In the genomic region with DNA sequence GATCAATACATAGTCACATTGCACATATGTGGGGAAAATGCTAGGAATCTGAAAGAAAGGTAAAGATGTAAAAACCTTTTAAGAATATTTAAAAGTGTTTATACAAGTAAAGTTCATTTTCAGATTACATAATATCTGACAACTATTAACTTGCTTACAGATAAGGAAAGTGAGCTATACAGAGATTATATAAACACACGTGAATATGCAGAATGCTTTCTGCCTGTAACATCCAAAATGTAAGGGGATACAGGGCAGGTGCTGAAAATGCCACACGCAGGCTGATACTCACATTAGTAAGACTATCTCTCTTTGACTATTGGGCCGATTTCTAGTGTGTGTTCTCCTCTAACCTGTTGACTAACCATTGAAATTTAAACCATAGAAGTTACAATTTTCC, we compare ENCODE assay signal across 23 cellular contexts.
"Had no signal": no experiment of that assay in that cellular context is flagged by ENCODE, and none has a peak within 500 bp of the region (broad histone marks: within the 10 kb centered on the region; RNA-seq: fewer than 3 reads in every experiment).

No MANE protein-coding gene starts in this region.

- H3K4me1 Mint-ChIP-seq: activated naive CD8-positive, alpha-beta T cell treated with anti-CD3 and anti-CD28 coated beads, Interleukin-2, amount 50 U/mL, for 24 hours; brain; neural progenitor cell; stimulated activated naive CD8-positive, alpha-beta T cell treated with anti-CD3 and anti-CD28 coated beads, Interleukin-15, amount 100 ng/mL, for 72 hours had no signal

- H3K27ac Mint-ChIP-seq: activated CD4-positive, alpha-beta memory T cell treated with anti-CD3 and anti-CD28 coated beads for 36 hours; activated naive CD8-positive, alpha-beta T cell treated with anti-CD3 and anti-CD28 coated beads, Interleukin-2, amount 50 U/mL, for 24 hours; activated T-cell treated with anti-CD3 and anti-CD28 coated beads, Interleukin-2, amount 50 U/mL, for 72 hours; brain; naive thymus-derived CD8-positive, alpha-beta T cell; neural progenitor cell; stimulated activated naive CD8-positive, alpha-beta T cell treated with anti-CD3 and anti-CD28 coated beads, Interleukin-15, amount 100 ng/mL, for 72 hours had no signal

- H3K9me3 Mint-ChIP-seq: immature natural killer cell had no signal

- H3K36me3 ChIP-seq: neural progenitor cell, uterus had no signal

- H3K4me3 ChIP-seq: dorsolateral prefrontal cortex, hepatocyte, left lung, neural progenitor cell, tibial nerve, uterus had no signal

- H3K4me1 ChIP-seq: tibial nerve, uterus had no signal

- H3K9me3 ChIP-seq: uterus had no signal

- DNase-seq: activated CD4-positive, alpha-beta memory T cell treated with anti-CD3 and anti-CD28 coated beads for 36 hours; activated CD4-positive, alpha-beta T cell treated with anti-CD3 and anti-CD28 coated beads for 48 hours; activated CD4-positive, CD25-positive, alpha-beta regulatory T cell; activated effector memory CD4-positive, alpha-beta T cell treated with anti-CD3 and anti-CD28 coated beads, Interleukin-2, amount 50 U/mL, for 16 hours; activated naive CD4-positive, alpha-beta T cell treated with anti-CD3 and anti-CD28 coated beads, Interleukin-2, amount 50 U/mL, for 16 hours; activated naive CD8-positive, alpha-beta T cell treated with anti-CD3 and anti-CD28 coated beads, Interleukin-2, amount 50 U/mL, for 24 hours; activated T-cell treated with anti-CD3 and anti-CD28 coated beads, Interleukin-2, amount 50 U/mL, for 72 hours; dorsolateral prefrontal cortex; effector memory CD8-positive, alpha-beta T cell; foreskin melanocyte; glutamatergic neuron; immature natural killer cell; left lung; naive thymus-derived CD8-positive, alpha-beta T cell; right cardiac atrium; stimulated activated CD4-positive, alpha-beta T cell treated with anti-CD3 and anti-CD28 coated beads, Interleukin-1b, Interleukin-23, amount 100 ng/mL, for 48 hours; stimulated activated naive CD8-positive, alpha-beta T cell treated with anti-CD3 and anti-CD28 coated beads, Interleukin-15, amount 100 ng/mL, for 72 hours; uterus had no signal

- ATAC-seq: activated naive CD8-positive, alpha-beta T cell treated with anti-CD3 and anti-CD28 coated beads, Interleukin-2, amount 50 U/mL, for 24 hours; activated T-cell treated with anti-CD3 and anti-CD28 coated beads, Interleukin-2, amount 50 U/mL, for 72 hours; effector memory CD8-positive, alpha-beta T cell; esophagus mucosa; left lung; naive thymus-derived CD8-positive, alpha-beta T cell; right cardiac atrium; stimulated activated naive CD8-positive, alpha-beta T cell treated with anti-CD3 and anti-CD28 coated beads, Interleukin-15, amount 100 ng/mL, for 72 hours had no signal

- H3K27me3 Mint-ChIP-seq: activated CD4-positive, alpha-beta memory T cell treated with anti-CD3 and anti-CD28 coated beads for 36 hours; activated naive CD8-positive, alpha-beta T cell treated with anti-CD3 and anti-CD28 coated beads, Interleukin-2, amount 50 U/mL, for 24 hours; effector memory CD8-positive, alpha-beta T cell; naive thymus-derived CD8-positive, alpha-beta T cell; stimulated activated naive CD8-positive, alpha-beta T cell treated with anti-CD3 and anti-CD28 coated beads, Interleukin-15, amount 100 ng/mL, for 72 hours had no signal

- H3K27ac ChIP-seq: dorsolateral prefrontal cortex, hepatocyte, left lung, neural progenitor cell, tibial nerve, uterus had no signal

- H3K4me3 Mint-ChIP-seq: activated CD4-positive, alpha-beta memory T cell treated with anti-CD3 and anti-CD28 coated beads for 36 hours; activated naive CD8-positive, alpha-beta T cell treated with anti-CD3 and anti-CD28 coated beads, Interleukin-2, amount 50 U/mL, for 24 hours; activated T-cell treated with anti-CD3 and anti-CD28 coated beads, Interleukin-2, amount 50 U/mL, for 72 hours; brain; effector memory CD8-positive, alpha-beta T cell; immature natural killer cell; naive thymus-derived CD8-positive, alpha-beta T cell; neural progenitor cell; stimulated activated naive CD8-positive, alpha-beta T cell treated with anti-CD3 and anti-CD28 coated beads, Interleukin-15, amount 100 ng/mL, for 72 hours had no signal

- H3K36me3 Mint-ChIP-seq: brain, neural progenitor cell had no signal

- H3K27me3 ChIP-seq: dorsolateral prefrontal cortex, hepatocyte, left lung, neural progenitor cell, tibial nerve, uterus had no signal
